Comparison of ENCODE assay signal across 9 cellular contexts in the genomic region with DNA sequence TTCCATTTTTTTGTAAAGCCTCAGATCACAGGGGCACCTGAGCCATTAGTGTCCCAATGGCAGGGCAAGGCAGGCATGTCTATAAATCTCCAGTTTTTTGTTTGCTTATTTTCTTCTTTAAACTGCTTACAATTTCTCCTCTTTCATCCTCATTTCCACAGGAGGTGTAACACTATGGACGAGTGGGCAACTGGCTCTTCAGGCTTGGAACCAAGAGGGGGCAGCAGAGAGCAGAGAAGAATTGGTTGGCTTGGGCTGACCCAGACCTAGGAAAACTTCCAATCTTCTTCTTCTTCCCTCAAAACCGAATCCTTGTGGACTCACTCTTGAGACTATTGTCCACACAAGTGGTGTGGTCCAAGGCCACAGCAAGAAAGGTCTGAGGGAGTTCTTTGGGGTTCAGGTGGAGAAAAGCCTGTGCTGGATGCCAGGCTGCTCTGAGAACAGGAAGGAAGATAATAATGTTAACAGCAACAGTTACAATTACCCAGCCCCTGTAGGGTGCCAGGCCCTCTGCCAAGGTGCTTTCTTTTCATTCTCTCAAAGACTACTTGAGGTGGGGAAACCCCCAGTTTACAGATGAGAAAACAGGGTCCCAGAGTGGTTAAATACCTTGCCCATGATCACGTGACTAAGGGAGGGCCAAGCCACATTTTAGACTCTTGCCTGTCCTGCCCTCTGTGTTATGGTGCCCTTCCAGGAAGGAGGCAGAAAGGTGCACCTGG.
DNase-seq lines count a peak whose midpoint lies in the region; ATAC-seq and TF ChIP-seq lines count a peak whose summit lies in the region.
"Had no signal": no experiment of that assay in that cellular context is flagged by ENCODE, and none has a peak within 500 bp of the region (broad histone marks: within the 10 kb centered on the region; RNA-seq: fewer than 3 reads in every experiment).

No MANE protein-coding gene starts in this region.

- H3K9me3 ChIP-seq in gastroesophageal sphincter, result no peaks in the 10 kb centered on the region

- WGBS in gastroesophageal sphincter (ENCODE audit: low coverage in 1 of 2), 2 donors, result 20 to 38% methylated on average over 2 to 3 of the region's 3 CpGs

- no peak for TF ChIP-seq POLR2A in gastroesophageal sphincter (IDR thresholded peaks at IDR 0.05)

- H3K27me3 ChIP-seq in gastroesophageal sphincter, result peaks cover 20% of the 10 kb centered on the region

- no peak overlapping the region for H3K4me3 ChIP-seq in gastroesophageal sphincter

- TF ChIP-seq CTCF in 22Rv1 (IDR thresholded peaks at IDR 0.05) (peak; percentile 90), gastroesophageal sphincter (IDR thresholded peaks at IDR 0.05) (peak; percentile 62 to 80 (median 72)), omental fat pad (IDR thresholded peaks at IDR 0.05) (peak in 2 of 3 donors; percentile 40 to 61)

- TF ChIP-seq EP300 in gastroesophageal sphincter (IDR thresholded peaks at IDR 0.05), result no peak

- H3K36me3 ChIP-seq in gastroesophageal sphincter, result no peaks in the 10 kb centered on the region

- H3K4me1 ChIP-seq in gastroesophageal sphincter, result peaks cover 0 to 4% (median under 1%) of the 10 kb centered on the region in 3 donors

- ATAC-seq in HG02759 (IDR thresholded peaks at IDR 0.05; ENCODE audit: unreplicated experiment) (peak; percentile 69), gastroesophageal sphincter (peak; percentile 81), omental fat pad (ENCODE audit: low FRiP score) (peak; percentile 89)
- ATAC-seq: naive thymus-derived CD8-positive, alpha-beta T cell had no signal

- no peak overlapping the region for H3K27ac ChIP-seq in 22Rv1
- no peak overlapping the region for H3K27ac ChIP-seq in gastroesophageal sphincter

- DNase-seq in GM04504 (ENCODE audit: low read depth) (peak; percentile 27), NCI-H2196 (lab: John Stamatoyannopoulos, UW; ENCODE audit: unreplicated experiment) (peak; percentile 73), activated T-cell treated with anti-CD3 and anti-CD28 coated beads for 24 hours (ENCODE audit: low read depth) (peak; percentile 16), omental fat pad (ENCODE audit: low spot score) (peak; percentile 80), cortex of kidney (lab: John Stamatoyannopoulos, UW) (no peak)
